Comparison of ENCODE assay signal across 8 cellular contexts in the genomic region with DNA sequence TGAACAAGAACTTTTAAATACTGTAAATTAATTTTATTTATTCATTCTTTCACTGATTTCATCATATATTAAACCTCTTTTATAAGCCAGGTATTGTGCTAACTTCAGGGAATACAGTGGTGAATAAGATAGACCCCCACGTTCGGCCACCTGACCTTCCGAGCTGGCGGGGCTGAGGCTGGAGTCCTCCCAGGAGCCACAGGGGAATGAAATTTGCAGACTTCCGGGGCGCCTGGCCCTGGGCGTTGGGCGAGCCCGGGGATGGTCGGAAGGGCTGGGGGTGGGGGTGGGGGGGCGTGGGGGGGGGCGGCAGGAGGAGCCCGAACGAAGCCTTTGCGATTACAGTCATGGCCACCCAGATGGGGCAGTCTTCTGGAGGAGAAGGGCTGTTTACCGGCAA.
"Had no signal": no experiment of that assay in that cellular context is flagged by ENCODE, and none has a peak within 500 bp of the region (broad histone marks: within the 10 kb centered on the region; RNA-seq: fewer than 3 reads in every experiment).

No MANE protein-coding gene starts in this region.

- H3K4me3 Mint-ChIP-seq: IgD-negative memory B cell had no signal

- H3K27ac Mint-ChIP-seq: IgD-negative memory B cell had no signal

- H3K4me3 ChIP-seq: K562 had no signal

- DNase-seq: IMR-90, KBM-7, KG1 had no signal

- H3K27ac ChIP-seq: HL-60, KMS-11 had no signal

- ATAC-seq: HepG2, K562 had no signal

- H3K27me3 Mint-ChIP-seq: IgD-negative memory B cell had no signal

- H3K4me1 Mint-ChIP-seq: IgD-negative memory B cell had no signal

- H3K4me2 ChIP-seq: KMS-11 had no signal
